In the genomic region with DNA sequence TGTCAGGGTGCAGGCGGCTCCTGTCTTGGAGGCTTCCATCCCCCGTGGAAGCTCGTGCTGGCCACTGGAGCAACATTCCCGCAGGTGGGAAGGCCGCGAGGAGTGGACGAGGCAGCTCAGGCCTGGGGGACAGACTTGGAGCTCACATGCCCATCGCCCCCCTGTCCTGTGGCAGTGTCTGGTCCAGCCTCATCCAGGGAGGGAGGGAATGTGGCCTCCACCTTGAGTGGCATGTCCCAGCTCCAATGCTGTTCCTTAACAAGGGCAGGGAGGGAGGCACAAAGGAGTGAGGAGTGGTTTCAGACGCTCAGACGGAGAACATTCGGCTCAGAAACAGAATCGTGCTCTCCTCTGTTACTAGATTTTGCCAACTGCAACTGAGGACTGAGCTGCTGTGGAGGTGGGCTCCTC, we compare ENCODE assay signal across 8 cellular contexts.
DNase-seq lines count a peak whose midpoint lies in the region; ATAC-seq and TF ChIP-seq lines count a peak whose summit lies in the region.

No MANE protein-coding gene starts in this region.

- H3K27ac Mint-ChIP-seq in memory B cell, result peak overlapping the region; percentile 96

- peaks cover 8% of the 10 kb centered on the region for H3F3A ChIP-seq in PC-9 (ENCODE audit: insufficient read depth, low read depth)

- no peaks in the 10 kb centered on the region for H3K79me2 ChIP-seq in PC-9 (ENCODE audit: low read depth)

- BruUV-seq in PC-9 (replicated peaks; lab: Mats Ljungman, UMichigan), result no TSS peak

- no peaks in the 10 kb centered on the region for H3K27me3 ChIP-seq in PC-9 (ENCODE audit: insufficient read depth, low read depth)
- H3K27me3 ChIP-seq in dorsolateral prefrontal cortex, result no peaks in the 10 kb centered on the region
- no peaks in the 10 kb centered on the region for H3K27me3 ChIP-seq in thoracic aorta (replicated peaks; ENCODE audit: insufficient read depth)

- H2AFZ ChIP-seq in PC-9, result no peak overlapping the region

- no peaks in the 10 kb centered on the region for H4K20me1 ChIP-seq in PC-9 (ENCODE audit: insufficient read depth)

- DNase-seq in activated T-cell treated with anti-CD3 and anti-CD28 coated beads, Interleukin-2, amount 50 U/mL, for 4 hours, result no peak
- no peak for DNase-seq in activated T-cell treated with anti-CD3 and anti-CD28 coated beads for 4 hours
- DNase-seq in PC-9, result no peak
- DNase-seq in dorsolateral prefrontal cortex, result peak in 8 of 10 donors; percentile 54 to 82 (median 66)
- DNase-seq in memory B cell (ENCODE audit: low spot score in 2 of 2), result no peak
- no peak for DNase-seq in thoracic aorta (ENCODE audit: low spot score)
- no peak for DNase-seq in NCI-H226

- peaks cover 11% of the 10 kb centered on the region for H3K36me3 Mint-ChIP-seq in activated T-cell treated with anti-CD3 and anti-CD28 coated beads, Interleukin-2, amount 50 U/mL, for 4 hours (ENCODE audit: insufficient read depth)
- peaks cover 3% of the 10 kb centered on the region for H3K36me3 Mint-ChIP-seq in memory B cell

- intact Hi-C loops in PC-9 (cut with micrococcal nuclease; ENCODE audit: unreplicated experiment) (loop anchor here (2.0 to 5.0 kb wide), 4 partner anchors 25 to 215 kb away; no protein-coding TSS in a partner anchor), dorsolateral prefrontal cortex (cut with DNase I) (loop anchor here (2.0 to 5.0 kb wide), 4 partner anchors 27 to 81 kb away; no protein-coding TSS in a partner anchor)

- H3K4me2 ChIP-seq in PC-9, result peak overlapping the region; percentile 81

- no peaks in the 10 kb centered on the region for H3K27me3 Mint-ChIP-seq in activated T-cell treated with anti-CD3 and anti-CD28 coated beads, Interleukin-2, amount 50 U/mL, for 4 hours (ENCODE audit: low read depth)
- H3K27me3 Mint-ChIP-seq in memory B cell, result no peaks in the 10 kb centered on the region

- H3K27ac ChIP-seq in PC-9 (peak overlapping the region; percentile 82), dorsolateral prefrontal cortex (peak overlapping the region; percentile 55 to 98 (median 94)), thoracic aorta (peak overlapping the region; percentile 77 to 88)

- peaks cover 42% of the 10 kb centered on the region for H3K4me1 Mint-ChIP-seq in activated T-cell treated with anti-CD3 and anti-CD28 coated beads, Interleukin-2, amount 50 U/mL, for 4 hours (ENCODE audit: low read depth)
- H3K4me1 Mint-ChIP-seq in memory B cell, result peaks cover 5% of the 10 kb centered on the region

- peak overlapping the region; percentile 76 for H3K4me3 Mint-ChIP-seq in activated T-cell treated with anti-CD3 and anti-CD28 coated beads, Interleukin-2, amount 50 U/mL, for 4 hours
- peak overlapping the region; percentile 89 for H3K4me3 Mint-ChIP-seq in memory B cell

- CTCF ChIA-PET in PC-9 (lab: Charles Lee), result no interaction called here

- H3K4me1 ChIP-seq in PC-9 (replicated peaks; ENCODE audit: insufficient read depth), result peaks cover 10% of the 10 kb centered on the region
- H3K4me1 ChIP-seq in thoracic aorta (ENCODE audit: control insufficient read depth in 1 of 2, low read depth in 2 of 2), result peaks cover 7 to 20% of the 10 kb centered on the region in 2 donors

- no peaks in the 10 kb centered on the region for H3K9me2 ChIP-seq in PC-9 (ENCODE audit: insufficient read depth)

- ATAC-seq in activated T-cell treated with anti-CD3 and anti-CD28 coated beads, Interleukin-2, amount 50 U/mL, for 4 hours, result no peak
- ATAC-seq in memory B cell (ENCODE audit: low read depth) (no peak), thoracic aorta (ENCODE audit: insufficient number of reproducible peaks, low FRiP score, low read depth) (no peak), HG03342 (IDR thresholded peaks at IDR 0.05; ENCODE audit: unreplicated experiment) (no peak)

- H3K36me3 ChIP-seq in PC-9 (ENCODE audit: low read depth), result no peaks in the 10 kb centered on the region
- H3K36me3 ChIP-seq in thoracic aorta, result no peaks in the 10 kb centered on the region

- H3K9me3 ChIP-seq in PC-9 (ENCODE audit: insufficient read depth, low read depth) (no peaks in the 10 kb centered on the region), thoracic aorta (no peaks in the 10 kb centered on the region)

- H3K9me3 Mint-ChIP-seq in activated T-cell treated with anti-CD3 and anti-CD28 coated beads, Interleukin-2, amount 50 U/mL, for 4 hours, result no peaks in the 10 kb centered on the region
- no peaks in the 10 kb centered on the region for H3K9me3 Mint-ChIP-seq in memory B cell

- H3K4me3 ChIP-seq in PC-9 (peak overlapping the region; percentile 54; the same call in 1 of the 2 replicates), dorsolateral prefrontal cortex (peak overlapping the region in 58 of 59 donors; percentile 22 to 72 (median 53)), thoracic aorta (peak overlapping the region; percentile 80)

- TF ChIP-seq CTCF in PC-9 (conservative IDR thresholded peaks at IDR 0.05), result no peak
- no peak for TF ChIP-seq CTCF in dorsolateral prefrontal cortex (IDR thresholded peaks at IDR 0.05 in 54 of 56, conservative IDR thresholded peaks at IDR 0.05 in 2 of 56; ENCODE audit: low read depth in 1 of 56, partially characterized antibody in 56 of 56)
- TF ChIP-seq CTCF in thoracic aorta (IDR thresholded peaks at IDR 0.05), result no peak

- POLR2A ChIA-PET in PC-9 (lab: Charles Lee; ENCODE audit: unreplicated experiment), result no interaction called here

Comparison
In these comparisons a context has a peak if more than half of its experiments do, and no peak if none do; other contexts are left out.
1. DNase-seq: peak in dorsolateral prefrontal cortex (8 of 10); none in activated T-cell treated with anti-CD3 and anti-CD28 coated beads, Interleukin-2, amount 50 U/mL, for 4 hours (single experiment), activated T-cell treated with anti-CD3 and anti-CD28 coated beads for 4 hours (single experiment), PC-9 (0 of 2), memory B cell (0 of 2), thoracic aorta (single experiment) and NCI-H226 (single experiment).
2. Peak in every context shown above with its lines, with median percentiles within 50 percentile points of each other: H3K27ac ChIP-seq and H3K4me3 ChIP-seq.